ENCODE assay signal across 1 cellular context in the genomic region with DNA sequence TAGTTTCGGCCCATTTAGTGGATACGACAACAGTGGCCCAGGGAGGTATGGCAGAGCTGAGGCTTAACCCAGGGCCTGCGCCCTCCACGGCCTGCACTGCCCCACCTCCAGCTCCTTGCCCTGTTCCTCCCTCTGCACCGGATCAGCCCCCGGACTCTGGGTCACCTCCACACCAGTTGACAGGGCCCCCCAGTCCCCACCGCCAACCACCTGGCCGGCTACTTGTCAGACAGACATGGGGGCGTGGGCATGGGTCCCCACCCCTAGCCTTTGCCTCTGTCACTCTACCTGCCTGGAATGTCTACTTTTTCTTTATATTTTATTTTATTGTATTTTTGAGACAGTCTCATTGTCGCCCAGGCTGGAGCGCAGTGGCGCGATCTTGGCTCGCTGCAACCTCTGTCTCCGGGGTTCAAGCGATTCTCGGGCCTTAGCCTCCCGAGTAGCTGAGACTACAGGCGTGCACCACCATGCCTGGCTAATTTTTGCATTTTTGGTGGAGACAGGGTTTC.
TF ChIP-seq lines count a peak whose summit lies in the region.

No MANE protein-coding gene starts in this region.

TF ChIP-seq in HEK293, 187 proteins besides CTCF, POLR2A, EP300 and RAD21 (continued from another document):
- TF ChIP-seq, protein P1, sequence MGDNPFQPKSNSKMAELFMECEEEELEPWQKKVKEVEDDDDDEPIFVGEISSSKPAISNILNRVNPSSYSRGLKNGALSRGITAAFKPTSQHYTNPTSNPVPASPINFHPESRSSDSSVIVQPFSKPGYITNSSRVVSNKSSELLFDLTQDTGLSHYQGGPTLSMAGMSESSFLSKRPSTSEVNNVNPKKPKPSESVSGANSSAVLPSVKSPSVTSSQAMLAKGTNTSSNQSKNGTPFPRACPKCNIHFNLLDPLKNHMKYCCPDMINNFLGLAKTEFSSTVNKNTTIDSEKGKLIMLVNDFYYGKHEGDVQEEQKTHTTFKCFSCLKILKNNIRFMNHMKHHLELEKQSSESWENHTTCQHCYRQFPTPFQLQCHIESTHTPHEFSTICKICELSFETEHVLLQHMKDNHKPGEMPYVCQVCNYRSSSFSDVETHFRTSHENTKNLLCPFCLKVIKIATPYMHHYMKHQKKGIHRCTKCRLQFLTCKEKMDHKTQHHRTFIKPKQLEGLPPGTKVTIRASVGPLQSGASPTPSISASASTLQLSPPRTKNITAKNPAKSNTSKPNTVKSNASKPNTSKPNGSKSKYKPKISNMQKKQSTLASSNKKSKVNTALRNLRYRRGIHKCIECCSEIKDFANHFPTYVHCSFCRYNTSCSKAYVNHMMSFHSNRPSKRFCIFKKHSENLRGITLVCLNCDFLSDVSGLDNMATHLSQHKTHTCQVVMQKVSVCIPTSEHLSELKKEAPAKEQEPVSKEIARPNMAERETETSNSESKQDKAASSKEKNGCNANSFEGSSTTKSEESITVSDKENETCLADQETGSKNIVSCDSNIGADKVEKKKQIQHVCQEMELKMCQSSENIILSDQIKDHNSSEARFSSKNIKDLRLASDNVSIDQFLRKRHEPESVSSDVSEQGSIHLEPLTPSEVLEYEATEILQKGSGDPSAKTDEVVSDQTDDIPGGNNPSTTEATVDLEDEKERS (tag by site-specific recombination; IDR thresholded peaks at IDR 0.05), result no peak
- no peak for TF ChIP-seq KLF17 (tag by site-specific recombination; IDR thresholded peaks at IDR 0.05)
- peak; percentile 23; the same call in 1 of the 2 replicates for TF ChIP-seq ZNF223 (tag by site-specific recombination; IDR thresholded peaks at IDR 0.05)
- TF ChIP-seq IKZF3 (tag by site-specific recombination; IDR thresholded peaks at IDR 0.05), result no peak
